In genomic region chr9:12933957-12934356, GRCh38 we compare ENCODE assay signal across 12 cellular contexts.
DNase-seq lines count a peak whose midpoint lies in the region; FAIRE-seq lines count a peak whose summit lies in the region.
"Had no signal": no experiment of that assay in that cellular context is flagged by ENCODE, and none has a peak within 500 bp of the region (broad histone marks: within the 10 kb centered on the region; RNA-seq: fewer than 3 reads in every experiment).

No MANE protein-coding gene starts in this region.

- DNase-seq in HS-5 (ENCODE audit: low read depth) (peak; percentile 82), iPS DF 19.7 (ENCODE audit: low read depth, low spot score) (peak; percentile 38), NCI-H1417 (lab: John Stamatoyannopoulos, UW) (no peak), amygdala (lab: John Stamatoyannopoulos, UW) (no peak), nucleus accumbens (lab: John Stamatoyannopoulos, UW) (no peak)
- DNase-seq in activated CD8-positive, alpha-beta memory T cell treated with anti-CD3 and anti-CD28 coated beads, Interleukin-2, amount 50 U/mL, for 4 hours, result no peak
- DNase-seq: activated CD4-positive, alpha-beta T cell treated with anti-CD3 and anti-CD28 coated beads for 48 hours; DND-41; NCI-H526; transverse colon had no signal

- FAIRE-seq in A204.1 (lab: Jason Lieb, UNC) (peak; percentile 99), TTC549 (lab: Jason Lieb, UNC) (peak; percentile 99)

Comparison
In these comparisons a context has a peak if more than half of its experiments do, and no peak if none do; other contexts are left out.
1. DNase-seq: peak in HS-5 (single experiment) and iPS DF 19.7 (single experiment); none in NCI-H1417 (0 of 3), amygdala (0 of 56), nucleus accumbens (0 of 56) and activated CD8-positive, alpha-beta memory T cell treated with anti-CD3 and anti-CD28 coated beads, Interleukin-2, amount 50 U/mL, for 4 hours (single experiment).